ENCODE assay signal across 18 cellular contexts in the genomic region with DNA sequence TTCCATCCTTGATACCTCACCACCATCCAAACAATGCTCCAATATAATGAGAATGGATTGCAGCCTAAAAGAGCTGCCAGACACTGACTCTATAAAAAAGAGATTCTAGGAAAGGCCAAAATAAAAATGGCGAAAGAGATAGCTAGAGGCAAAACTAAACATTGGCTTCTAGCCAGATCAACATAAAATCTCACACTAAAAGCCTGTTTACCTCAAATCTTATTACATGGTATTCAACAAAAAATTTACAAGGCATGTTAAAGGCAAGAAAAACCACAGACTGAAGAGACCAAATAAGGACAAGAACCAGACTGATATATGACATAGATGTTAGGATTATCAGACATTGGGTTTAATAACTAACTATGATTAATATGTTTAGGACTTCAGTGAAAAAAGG.
A peak's percentile ranks its signal among the peaks of the same experiment; 100 is the strongest.
DNase-seq lines count a peak whose midpoint lies in the region; TF ChIP-seq lines count a peak whose summit lies in the region.
"Had no signal": no experiment of that assay in that cellular context is flagged by ENCODE, and none has a peak within 500 bp of the region (broad histone marks: within the 10 kb centered on the region; RNA-seq: fewer than 3 reads in every experiment).

No MANE protein-coding gene starts in this region.

- H3K27ac ChIP-seq in SK-N-SH (ENCODE audit: low read depth in 2 of 2, low read length in 1 of 2) (peak overlapping the region in 1 of 2 experiments; percentile 75; a peak in 1 of 4 replicates), thyroid gland (no peak overlapping the region)
- H3K27ac ChIP-seq: BLaER1, C4-2B had no signal

- H3K4me1 ChIP-seq in SK-N-SH (ENCODE audit: control insufficient read depth in 1 of 2, insufficient read depth in 2 of 2, low read depth in 1 of 2, low read length in 1 of 2) (peaks cover 0 to 15% of the 10 kb centered on the region in 2 experiments; a peak in 1 of 4 replicates), thyroid gland (no peaks in the 10 kb centered on the region)
- H3K4me1 ChIP-seq: BLaER1, Caco-2, HAP-1 had no signal

- H3F3A ChIP-seq in SK-N-SH (replicated peaks; ENCODE audit: insufficient read depth), result no peaks in the 10 kb centered on the region

- POLR2A ChIA-PET in SK-N-SH (lab: Yijun Ruan, JAX), result no interaction called here

- no peak for TF ChIP-seq CTCF in LNCaP clone FGC (IDR thresholded peaks at IDR 0.05; ENCODE audit: control insufficient read depth, extremely low read depth, insufficient read depth)
- no peak for TF ChIP-seq CTCF in SK-N-SH (IDR thresholded peaks at IDR 0.05)
- TF ChIP-seq CTCF in thyroid gland (IDR thresholded peaks at IDR 0.05), result no peak

- 26% methylated on average over 1 of the region's 1 CpG for WGBS in SK-N-SH (ENCODE audit: low lambda C conversion rate)
- 89 to 90% methylated on average over 1 of the region's 1 CpG for WGBS in thyroid gland, 2 donors

- intact Hi-C loops in thyroid gland (cut with DNase I), result no loop called here

- H3K27me3 ChIP-seq in SK-N-SH (ENCODE audit: insufficient read depth), result no peaks in the 10 kb centered on the region
- H3K27me3 ChIP-seq in thyroid gland, result no peaks in the 10 kb centered on the region
- H3K27me3 ChIP-seq: BLaER1 had no signal

- H3K4me3 ChIP-seq in LNCaP clone FGC (ENCODE audit: low read depth, low read length) (no peak overlapping the region), SK-N-SH (ENCODE audit: low read depth in 2 of 2, low read length in 1 of 2) (no peak overlapping the region), thyroid gland (replicated peaks in 1 of 3) (no peak overlapping the region)
- H3K4me3 ChIP-seq: BLaER1, GM12878, GM23338, HAP-1 had no signal

- peak; percentile 12; the same call in 1 of the 2 replicates for TF ChIP-seq RAD21 in SK-N-SH (IDR thresholded peaks at IDR 0.05; ENCODE audit: low read length)

- H3K4me2 ChIP-seq in SK-N-SH, result no peak overlapping the region
- H3K4me2 ChIP-seq: BLaER1, GM23338 had no signal

- no peak for TF ChIP-seq POLR2A in thyroid gland (IDR thresholded peaks at IDR 0.05)

- 0 out of 2 replicates have a peak, but pooled peaks cover 6% of the 10 kb centered on the region for H3K9me3 ChIP-seq in SK-N-SH
- H3K9me3 ChIP-seq in thyroid gland, result no peaks in the 10 kb centered on the region
- H3K9me3 ChIP-seq: Caco-2, HAP-1 had no signal

- H3K36me3 ChIP-seq in SK-N-SH (replicated peaks in 1 of 2; ENCODE audit: control insufficient read depth in 1 of 2, insufficient read depth in 2 of 2, low read length in 1 of 2) (no peaks in the 10 kb centered on the region), thyroid gland (no peaks in the 10 kb centered on the region)
- H3K36me3 ChIP-seq: BLaER1, HAP-1 had no signal

- H2AFZ ChIP-seq in SK-N-SH (ENCODE audit: low read depth), result no peak overlapping the region
- H2AFZ ChIP-seq: GM23338 had no signal

- H3K79me2 ChIP-seq in SK-N-SH (ENCODE audit: insufficient read depth), result no peaks in the 10 kb centered on the region

- TF ChIP-seq EP300 in SK-N-SH (IDR thresholded peaks at IDR 0.05; ENCODE audit: borderline replicate concordance in 1 of 2, low read depth in 1 of 2, low read length in 1 of 2), result peak in 1 of 2 experiments; percentile 74; a peak in 2 of 4 replicates

- H3K9me2 ChIP-seq in SK-N-SH, result no peaks in the 10 kb centered on the region

- H4K20me1 ChIP-seq in SK-N-SH (ENCODE audit: insufficient read depth), result no peaks in the 10 kb centered on the region
- H4K20me1 ChIP-seq: BLaER1 had no signal

- H3K9ac ChIP-seq in SK-N-SH, result no peak overlapping the region
- H3K9ac ChIP-seq: BLaER1 had no signal

- peak; percentile 18 for DNase-seq in H4 (ENCODE audit: low spot score)
- peak; percentile 60 for DNase-seq in LNCaP clone FGC (ENCODE audit: low read depth)
- no peak for DNase-seq in SK-N-SH
- peak; percentile 2 for DNase-seq in foreskin melanocyte
- no peak for DNase-seq in thyroid gland
- no peak for DNase-seq in NCI-H345 (lab: John Stamatoyannopoulos, UW)
- DNase-seq in EL, result no peak
- DNase-seq: Caco-2; CD4-positive, CD25-positive, alpha-beta regulatory T cell; CD8-positive, alpha-beta T cell; DMS153; DND-41; GDM1 had no signal

- CTCF ChIA-PET in SK-N-SH (lab: Yijun Ruan, JAX), result no interaction called here

TF ChIP-seq in SK-N-SH, 30 proteins besides CTCF, POLR2A, EP300 and RAD21:
- TF ChIP-seq TCF12 (IDR thresholded peaks at IDR 0.05) (no peak), YY1 (IDR thresholded peaks at IDR 0.05; ENCODE audit: low read depth) (no peak), SMC3 (IDR thresholded peaks at IDR 0.05; ENCODE audit: low read depth, low read length) (no peak), FOXM1 (IDR thresholded peaks at IDR 0.05; ENCODE audit: low read depth) (no peak), RXRA (IDR thresholded peaks at IDR 0.05; ENCODE audit: borderline replicate concordance, low read depth) (no peak), FOSL2 (IDR thresholded peaks at IDR 0.05; ENCODE audit: borderline replicate concordance, low read depth) (no peak), GATA2 (CRISPR knock-in tag; IDR thresholded peaks at IDR 0.05) (no peak), FOXJ3 (CRISPR knock-in tag; IDR thresholded peaks at IDR 0.05) (no peak), RFX5 (IDR thresholded peaks at IDR 0.05; ENCODE audit: low read length) (no peak), TEAD4 (IDR thresholded peaks at IDR 0.05; ENCODE audit: borderline replicate concordance, insufficient read depth) (no peak)
- TF ChIP-seq, protein P1, sequence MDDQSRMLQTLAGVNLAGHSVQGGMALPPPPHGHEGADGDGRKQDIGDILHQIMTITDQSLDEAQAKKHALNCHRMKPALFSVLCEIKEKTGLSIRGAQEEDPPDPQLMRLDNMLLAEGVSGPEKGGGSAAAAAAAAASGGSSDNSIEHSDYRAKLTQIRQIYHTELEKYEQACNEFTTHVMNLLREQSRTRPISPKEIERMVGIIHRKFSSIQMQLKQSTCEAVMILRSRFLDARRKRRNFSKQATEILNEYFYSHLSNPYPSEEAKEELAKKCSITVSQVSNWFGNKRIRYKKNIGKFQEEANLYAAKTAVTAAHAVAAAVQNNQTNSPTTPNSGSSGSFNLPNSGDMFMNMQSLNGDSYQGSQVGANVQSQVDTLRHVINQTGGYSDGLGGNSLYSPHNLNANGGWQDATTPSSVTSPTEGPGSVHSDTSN (IDR thresholded peaks at IDR 0.05), result no peak
- TF ChIP-seq, protein P2, sequence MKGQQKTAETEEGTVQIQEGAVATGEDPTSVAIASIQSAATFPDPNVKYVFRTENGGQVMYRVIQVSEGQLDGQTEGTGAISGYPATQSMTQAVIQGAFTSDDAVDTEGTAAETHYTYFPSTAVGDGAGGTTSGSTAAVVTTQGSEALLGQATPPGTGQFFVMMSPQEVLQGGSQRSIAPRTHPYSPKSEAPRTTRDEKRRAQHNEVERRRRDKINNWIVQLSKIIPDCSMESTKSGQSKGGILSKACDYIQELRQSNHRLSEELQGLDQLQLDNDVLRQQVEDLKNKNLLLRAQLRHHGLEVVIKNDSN (IDR thresholded peaks at IDR 0.05; ENCODE audit: borderline replicate concordance, low read depth), result no peak

Comparison
In these comparisons a context has a peak if more than half of its experiments do, and no peak if none do; other contexts are left out.
1. DNase-seq: peak in H4 (single experiment), LNCaP clone FGC (single experiment) and foreskin melanocyte (single experiment); none in SK-N-SH (single experiment), thyroid gland (0 of 2), NCI-H345 (single experiment) and EL (single experiment).